2 cellular contexts compared by ENCODE assay signal in genomic region chr10:104052351-104052885, GRCh38.
TF ChIP-seq lines count a peak whose summit lies in the region.

No MANE protein-coding gene starts in this region.

TF ChIP-seq in HepG2, 621 proteins besides CTCF, POLR2A, EP300 and RAD21:
- TF ChIP-seq RFX3 (CRISPR knock-in tag; IDR thresholded peaks at IDR 0.05) (no peak), HNF4G (IDR thresholded peaks at IDR 0.05; ENCODE audit: borderline replicate concordance, low read depth, low read length) (peak; percentile 16; the same call in 1 of the 2 replicates), HNF4G (CRISPR knock-in tag; IDR thresholded peaks at IDR 0.05; ENCODE audit: borderline replicate concordance, low read depth) (no peak)
TF ChIP-seq in HepG2: peak in this region for 1.

TF ChIP-seq in H1, 55 proteins besides CTCF, POLR2A, EP300 and RAD21:
- TF ChIP-seq SP2 (IDR thresholded peaks at IDR 0.05; ENCODE audit: low read length) (no peak), NANOG (IDR thresholded peaks at IDR 0.05; ENCODE audit: insufficient read depth, low read depth, low read length, poor library complexity, severe bottlenecking) (no peak), NRF1 (IDR thresholded peaks at IDR 0.05; ENCODE audit: low read depth, low read length) (no peak), BCL11A (IDR thresholded peaks at IDR 0.05; ENCODE audit: low read depth in 2 of 2, low read length in 2 of 2) (no peak), RXRA (IDR thresholded peaks at IDR 0.05; ENCODE audit: insufficient read depth, low read depth, low read length) (no peak), SAP30 (IDR thresholded peaks at IDR 0.05; ENCODE audit: insufficient read depth, insufficient replicate concordance, low read length) (no peak), CBX8 (IDR thresholded peaks at IDR 0.05; ENCODE audit: borderline replicate concordance, low read depth, low read length) (no peak), RNF2 (IDR thresholded peaks at IDR 0.05; ENCODE audit: borderline replicate concordance, low read depth, low read length, missing control alignments, poor library complexity, severe bottlenecking) (no peak), SRF (IDR thresholded peaks at IDR 0.05; ENCODE audit: low read depth, low read length) (no peak), SIX5 (IDR thresholded peaks at IDR 0.05; ENCODE audit: low read depth, low read length) (no peak), RBBP5 (IDR thresholded peaks at IDR 0.05; ENCODE audit: borderline replicate concordance, low read depth, low read length) (no peak), SIN3A (conservative IDR thresholded peaks at IDR 0.05 in 1 of 2, IDR thresholded peaks at IDR 0.05 in 1 of 2; ENCODE audit: low read depth in 1 of 2, low read length in 2 of 2) (no peak), TAF7 (optimal IDR thresholded peaks at IDR 0.05; ENCODE audit: borderline replicate concordance, low read depth, low read length) (no peak), SP1 (IDR thresholded peaks at IDR 0.05; ENCODE audit: low read depth, low read length) (no peak), PHF8 (conservative IDR thresholded peaks at IDR 0.05; ENCODE audit: low read depth, low read length) (no peak)
- TF ChIP-seq, protein P1, sequence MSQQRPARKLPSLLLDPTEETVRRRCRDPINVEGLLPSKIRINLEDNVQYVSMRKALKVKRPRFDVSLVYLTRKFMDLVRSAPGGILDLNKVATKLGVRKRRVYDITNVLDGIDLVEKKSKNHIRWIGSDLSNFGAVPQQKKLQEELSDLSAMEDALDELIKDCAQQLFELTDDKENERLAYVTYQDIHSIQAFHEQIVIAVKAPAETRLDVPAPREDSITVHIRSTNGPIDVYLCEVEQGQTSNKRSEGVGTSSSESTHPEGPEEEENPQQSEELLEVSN (IDR thresholded peaks at IDR 0.05), result no peak
